27 cellular contexts compared by ENCODE assay signal in the genomic region with DNA sequence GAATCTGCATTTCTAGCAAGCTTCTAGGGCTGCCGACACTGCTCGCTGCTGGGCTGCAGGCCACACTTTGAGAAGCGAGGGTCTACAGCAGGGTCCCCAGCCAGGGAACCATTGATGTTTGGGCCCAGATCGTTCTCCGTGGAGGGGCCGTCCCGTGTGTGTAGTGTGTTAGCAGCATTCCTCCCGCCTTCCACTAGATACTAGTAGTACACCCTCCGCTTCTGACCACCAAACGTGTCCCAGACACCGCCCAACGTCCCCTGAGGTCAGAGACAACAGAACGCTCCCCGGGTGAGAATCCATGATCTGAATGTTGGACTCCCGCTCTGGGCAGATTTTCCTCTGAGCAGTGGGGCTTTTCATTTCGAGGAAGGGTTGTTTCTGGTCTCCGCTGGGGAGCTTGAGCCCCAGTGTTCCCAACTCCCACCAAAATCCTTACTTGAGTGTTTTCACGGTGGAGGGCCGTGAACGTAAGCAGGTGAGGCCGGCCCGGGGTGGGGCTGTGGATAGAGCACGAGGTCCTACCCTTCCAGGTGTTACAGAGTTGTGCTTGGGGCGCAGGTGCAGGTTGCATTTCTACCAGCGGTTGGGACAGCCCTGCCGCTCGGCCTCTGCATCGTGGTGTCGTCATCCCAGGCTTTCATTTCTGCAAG.
DNase-seq lines count a peak whose midpoint lies in the region; TF ChIP-seq lines count a peak whose summit lies in the region.
"Had no signal": no experiment of that assay in that cellular context is flagged by ENCODE, and none has a peak within 500 bp of the region (broad histone marks: within the 10 kb centered on the region; RNA-seq: fewer than 3 reads in every experiment).

No MANE protein-coding gene starts in this region.

- H3K4me1 ChIP-seq in stomach = no peaks in the 10 kb centered on the region
- H3K4me1 ChIP-seq: gastroesophageal sphincter, psoas muscle, transverse colon had no signal

- H3K27ac ChIP-seq in stomach = no peak overlapping the region
- H3K27ac ChIP-seq: gastroesophageal sphincter, hepatocyte, psoas muscle, transverse colon had no signal

- H3K4me3 ChIP-seq in H7 (ENCODE audit: insufficient read depth, low read depth, low read length) = no peak overlapping the region
- no peak overlapping the region for H3K4me3 ChIP-seq in stomach
- H3K4me3 ChIP-seq: gastroesophageal sphincter, hepatocyte, psoas muscle, transverse colon had no signal

- TF ChIP-seq EP300 in stomach (IDR thresholded peaks at IDR 0.05) = no peak

- H3K27me3 ChIP-seq in H7 (ENCODE audit: control insufficient read depth, insufficient read depth, low read length) (no peaks in the 10 kb centered on the region), stomach (peaks cover 0 to 4% (median 0%) of the 10 kb centered on the region in 3 donors)
- H3K27me3 ChIP-seq: gastroesophageal sphincter, hepatocyte, transverse colon had no signal

- intact Hi-C loops in stomach (cut with DNase I; ENCODE audit: low total_unique reads) = no loop called here

- no peaks in the 10 kb centered on the region for H3K9me3 ChIP-seq in stomach
- H3K9me3 ChIP-seq: gastroesophageal sphincter, psoas muscle, transverse colon had no signal

- no peak for TF ChIP-seq CTCF in stomach (IDR thresholded peaks at IDR 0.05)

- no peak for TF ChIP-seq POLR2A in stomach (IDR thresholded peaks at IDR 0.05)

- DNase-seq in H7 = peak; percentile 16
- DNase-seq in MV-4-11 (lab: John Stamatoyannopoulos, UW) = peak; percentile 31
- peak; percentile 35 for DNase-seq in islet precursor cell
- DNase-seq in stomach = peak; percentile 21
- DNase-seq in 8988T = no peak
- DNase-seq in NCI-H82 (lab: John Stamatoyannopoulos, UW) = no peak
- DNase-seq in NCI-H2171 treated with DMSO at 0.1 percent for 48 hours (lab: John Stamatoyannopoulos, UW) = no peak
- DNase-seq: activated B cell treated with CpG ODN at 0.5 μM for 24 hours; activated CD4-positive, alpha-beta T cell treated with anti-CD3 and anti-CD28 coated beads, Interleukin-2, amount 50 U/mL, for 48 hours; activated naive CD8-positive, alpha-beta T cell treated with anti-CD3 and anti-CD28 coated beads, Interleukin-2, amount 50 U/mL, for 24 hours; C1 segment of cervical spinal cord; central memory CD4-positive, alpha-beta T cell; COR-L47; DMS79; GDM1; naive B cell; NCI-H1048; NCI-H1694; NCI-H2171; NCI-H524; NK-92 treated with Interleukin-12 subunit alpha and Interleukin-12 subunit beta, amount 100 ng/mL, for 24 hours; PC-3; psoas muscle; stimulated activated naive CD8-positive, alpha-beta T cell treated with anti-CD3 and anti-CD28 coated beads, Interleukin-15, amount 100 ng/mL, for 72 hours; transverse colon had no signal

- no peaks in the 10 kb centered on the region for H3K36me3 ChIP-seq in H7 (replicated peaks; ENCODE audit: control insufficient read depth, insufficient read depth, low read length)
- H3K36me3 ChIP-seq in stomach = no peaks in the 10 kb centered on the region
- H3K36me3 ChIP-seq: gastroesophageal sphincter, transverse colon had no signal

- 78 to 85% (median 82%) methylated on average over 23 to 29 of the region's 29 CpGs for WGBS in stomach, 5 donors

Comparison
In these comparisons a context has a peak if more than half of its experiments do, and no peak if none do; other contexts are left out.
1. DNase-seq: peak in H7 (single experiment), MV-4-11 (single experiment), islet precursor cell (single experiment) and stomach (single experiment); none in 8988T (single experiment), NCI-H82 (single experiment) and NCI-H2171 treated with DMSO at 0.1 percent for 48 hours (single experiment).